In the genomic region with DNA sequence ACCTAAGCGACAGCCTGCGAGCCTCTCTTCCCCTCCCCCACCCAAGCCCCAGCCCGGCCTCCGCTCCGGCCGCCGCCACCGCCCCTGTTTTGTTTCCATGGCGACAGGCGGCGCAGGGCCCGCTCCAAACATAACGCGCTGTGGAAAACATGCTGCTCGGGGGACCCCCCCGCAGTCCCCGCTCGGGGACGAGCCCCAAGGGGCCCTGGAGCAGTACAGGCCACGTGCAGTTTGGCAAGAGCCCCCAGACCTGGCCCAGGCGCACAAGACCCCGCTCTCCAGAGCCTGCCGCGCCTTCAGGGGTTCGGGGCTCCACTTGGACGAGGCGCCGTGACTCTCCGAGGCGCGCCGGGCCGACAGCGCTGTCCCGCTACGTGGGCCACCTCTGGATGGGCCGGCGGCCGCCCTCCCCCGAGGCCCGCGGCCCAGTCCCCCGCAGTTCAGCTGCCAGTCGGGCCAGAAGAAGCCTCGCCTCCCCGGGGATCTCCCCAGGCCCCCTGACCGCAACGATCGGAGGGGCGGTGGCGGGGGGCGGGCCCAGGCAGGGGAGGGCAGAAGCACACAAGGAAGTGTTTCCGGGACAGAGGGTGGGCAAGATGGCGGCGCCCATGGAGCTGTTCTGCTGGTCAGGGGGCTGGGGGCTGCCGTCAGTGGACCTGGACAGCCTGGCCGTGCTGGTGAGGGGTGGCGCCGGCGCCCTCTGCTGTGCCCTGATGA, we compare ENCODE assay signal across 8 cellular contexts. TPM values are rescaled to one million over a fixed set of nuclear protein-coding genes. Genes with fewer than 3 reads are reported as not detected.
DNase-seq lines count a peak whose midpoint lies in the region; ATAC-seq and TF ChIP-seq lines count a peak whose summit lies in the region.

A gene with protein sequence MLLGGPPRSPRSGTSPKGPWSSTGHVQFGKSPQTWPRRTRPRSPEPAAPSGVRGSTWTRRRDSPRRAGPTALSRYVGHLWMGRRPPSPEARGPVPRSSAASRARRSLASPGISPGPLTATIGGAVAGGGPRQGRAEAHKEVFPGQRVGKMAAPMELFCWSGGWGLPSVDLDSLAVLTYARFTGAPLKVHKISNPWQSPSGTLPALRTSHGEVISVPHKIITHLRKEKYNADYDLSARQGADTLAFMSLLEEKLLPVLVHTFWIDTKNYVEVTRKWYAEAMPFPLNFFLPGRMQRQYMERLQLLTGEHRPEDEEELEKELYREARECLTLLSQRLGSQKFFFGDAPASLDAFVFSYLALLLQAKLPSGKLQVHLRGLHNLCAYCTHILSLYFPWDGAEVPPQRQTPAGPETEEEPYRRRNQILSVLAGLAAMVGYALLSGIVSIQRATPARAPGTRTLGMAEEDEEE (plus strand): TSS at position 40 of the 717 bp plus-strand sequence. CDS start 110 bp downstream, at position 150.

- H3K27ac Mint-ChIP-seq in endothelial cell (ENCODE audit: unreplicated experiment): peak within 1 kb of the TSS; percentile 99

- peaks cover 31% of the 10 kb centered on the region for H3K4me1 Mint-ChIP-seq in endothelial cell (ENCODE audit: unreplicated experiment)

- no peaks in the 10 kb centered on the region for H3K9me3 Mint-ChIP-seq in endothelial cell (ENCODE audit: unreplicated experiment)

- peak; percentile 87 for DNase-seq in CD1c-positive myeloid dendritic cell (ENCODE audit: extremely low spot score)
- peak; percentile 43 for DNase-seq in HS-5 (ENCODE audit: low read depth)
- DNase-seq in NT2/D1 (ENCODE audit: low read depth, low spot score): no peak
- DNase-seq in activated CD8-positive, alpha-beta memory T cell treated with anti-CD3 and anti-CD28 coated beads, Interleukin-2, amount 50 U/mL, for 24 hours (ENCODE audit: extremely low read depth): peak; percentile 68
- peak; percentile 91 for DNase-seq in endothelial cell (ENCODE audit: low spot score)
- DNase-seq in midbrain (lab: John Stamatoyannopoulos, UW): peak; percentile 84
- DNase-seq in stimulated activated CD8-positive, alpha-beta memory T cell treated with anti-CD3 and anti-CD28 coated beads, Interleukin-2, amount 100 ng/mL, for 1 hour (ENCODE audit: low read depth in 2 of 2): peak; percentile 75 to 85

- H3K4me3 ChIP-seq in NT2/D1 (ENCODE audit: insufficient read length, low read depth): peak within 1 kb of the TSS; percentile 88

- H3K36me3 ChIP-seq in NT2/D1 (ENCODE audit: insufficient read depth, insufficient read length, low read length): peaks cover 46% of the 10 kb centered on the region

- H3K9ac ChIP-seq in NT2/D1 (ENCODE audit: insufficient read length, low read depth): peak within 1 kb of the TSS; percentile 95

- H3K27me3 Mint-ChIP-seq in endothelial cell (ENCODE audit: unreplicated experiment): peaks cover 21% of the 10 kb centered on the region

- no peaks in the 10 kb centered on the region for H3K9me3 ChIP-seq in NT2/D1 (ENCODE audit: insufficient read depth, low read length)

- peaks cover 2% of the 10 kb centered on the region for H3K4me1 ChIP-seq in NT2/D1 (ENCODE audit: insufficient read depth, insufficient read length)

- H3K36me3 Mint-ChIP-seq in endothelial cell (ENCODE audit: low read depth, unreplicated experiment): peaks cover 9% of the 10 kb centered on the region

- peak; percentile 84 for ATAC-seq in GM19395 (IDR thresholded peaks at IDR 0.05; ENCODE audit: unreplicated experiment)

- no peaks in the 10 kb centered on the region for H3K27me3 ChIP-seq in NT2/D1 (ENCODE audit: insufficient read depth, insufficient read length)

- TF ChIP-seq CTCF in endothelial cell (IDR thresholded peaks at IDR 0.05; ENCODE audit: unreplicated experiment): no peak

- H3K4me3 Mint-ChIP-seq in endothelial cell (ENCODE audit: unreplicated experiment): peak within 1 kb of the TSS; percentile 96

RNA-seq across cellular contexts. Expression of the gene that starts here (rescaled TPM):
- 38.8 TPM for total RNA-seq in endothelial cell (ENCODE audit: unreplicated experiment)
